1 cellular context compared by ENCODE assay signal in genomic region chr11:12770435-12770834, GRCh38.
TF ChIP-seq lines count a peak whose summit lies in the region.

No MANE protein-coding gene starts in this region.

TF ChIP-seq in HCT116, 20 proteins besides CTCF, POLR2A, EP300 and RAD21 (continued from another document):
- TF ChIP-seq, protein P1, sequence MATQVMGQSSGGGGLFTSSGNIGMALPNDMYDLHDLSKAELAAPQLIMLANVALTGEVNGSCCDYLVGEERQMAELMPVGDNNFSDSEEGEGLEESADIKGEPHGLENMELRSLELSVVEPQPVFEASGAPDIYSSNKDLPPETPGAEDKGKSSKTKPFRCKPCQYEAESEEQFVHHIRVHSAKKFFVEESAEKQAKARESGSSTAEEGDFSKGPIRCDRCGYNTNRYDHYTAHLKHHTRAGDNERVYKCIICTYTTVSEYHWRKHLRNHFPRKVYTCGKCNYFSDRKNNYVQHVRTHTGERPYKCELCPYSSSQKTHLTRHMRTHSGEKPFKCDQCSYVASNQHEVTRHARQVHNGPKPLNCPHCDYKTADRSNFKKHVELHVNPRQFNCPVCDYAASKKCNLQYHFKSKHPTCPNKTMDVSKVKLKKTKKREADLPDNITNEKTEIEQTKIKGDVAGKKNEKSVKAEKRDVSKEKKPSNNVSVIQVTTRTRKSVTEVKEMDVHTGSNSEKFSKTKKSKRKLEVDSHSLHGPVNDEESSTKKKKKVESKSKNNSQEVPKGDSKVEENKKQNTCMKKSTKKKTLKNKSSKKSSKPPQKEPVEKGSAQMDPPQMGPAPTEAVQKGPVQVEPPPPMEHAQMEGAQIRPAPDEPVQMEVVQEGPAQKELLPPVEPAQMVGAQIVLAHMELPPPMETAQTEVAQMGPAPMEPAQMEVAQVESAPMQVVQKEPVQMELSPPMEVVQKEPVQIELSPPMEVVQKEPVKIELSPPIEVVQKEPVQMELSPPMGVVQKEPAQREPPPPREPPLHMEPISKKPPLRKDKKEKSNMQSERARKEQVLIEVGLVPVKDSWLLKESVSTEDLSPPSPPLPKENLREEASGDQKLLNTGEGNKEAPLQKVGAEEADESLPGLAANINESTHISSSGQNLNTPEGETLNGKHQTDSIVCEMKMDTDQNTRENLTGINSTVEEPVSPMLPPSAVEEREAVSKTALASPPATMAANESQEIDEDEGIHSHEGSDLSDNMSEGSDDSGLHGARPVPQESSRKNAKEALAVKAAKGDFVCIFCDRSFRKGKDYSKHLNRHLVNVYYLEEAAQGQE (IDR thresholded peaks at IDR 0.05; ENCODE audit: low read depth) = no peak
- TF ChIP-seq FOSL1 (IDR thresholded peaks at IDR 0.05; ENCODE audit: low read depth) = no peak
- TF ChIP-seq TCF7L2 (IDR thresholded peaks at IDR 0.05; ENCODE audit: borderline replicate concordance, extremely low read depth, insufficient read depth, insufficient read length) = no peak
- no peak for TF ChIP-seq CBX3 (IDR thresholded peaks at IDR 0.05; ENCODE audit: low read depth)
- TF ChIP-seq EZH2phosphoT487 (IDR thresholded peaks at IDR 0.05; ENCODE audit: borderline replicate concordance) = no peak
- TF ChIP-seq CEBPB (IDR thresholded peaks at IDR 0.05; ENCODE audit: low read depth) = no peak
- TF ChIP-seq ZBTB33 (IDR thresholded peaks at IDR 0.05; ENCODE audit: extremely low read depth, insufficient replicate concordance, low read length) = no peak
- no peak for TF ChIP-seq SRF (IDR thresholded peaks at IDR 0.05; ENCODE audit: low read depth)
